Comparison of ENCODE assay signal across 27 cellular contexts in genomic region chr5:13611604-13612003, GRCh38.
"Had no signal": no experiment of that assay in that cellular context is flagged by ENCODE, and none has a peak within 500 bp of the region (broad histone marks: within the 10 kb centered on the region; RNA-seq: fewer than 3 reads in every experiment).

No MANE protein-coding gene starts in this region.

- H3K4me2 ChIP-seq: neural progenitor cell had no signal

- H3K4me1 ChIP-seq: neural progenitor cell, parathyroid adenoma, psoas muscle, right lobe of liver, sigmoid colon, suprapubic skin, testis, tibial artery, transverse colon, upper lobe of right lung, uterus had no signal

- H2AFZ ChIP-seq: neural progenitor cell, parathyroid adenoma had no signal

- H3K36me3 ChIP-seq: neural progenitor cell, ovary, right lobe of liver, sigmoid colon, suprapubic skin, tibial artery, transverse colon, upper lobe of right lung, uterus had no signal

- H3K9me3 ChIP-seq: ovary, right lobe of liver, suprapubic skin, testis, tibial artery, uterus had no signal

- DNase-seq: naive thymus-derived CD8-positive, alpha-beta T cell; occipital lobe; ovary; posterior cingulate gyrus; psoas muscle; right cardiac atrium; right lobe of liver; sigmoid colon; small intestine; stimulated activated CD4-positive, alpha-beta T cell treated with anti-CD3 and anti-CD28 coated beads, Interleukin-15, amount 100 ng/mL, for 24 hours; stimulated activated CD4-positive, alpha-beta T cell treated with anti-CD3 and anti-CD28 coated beads, Interleukin-2, amount 100 ng/mL, for 24 hours; stimulated activated CD4-positive, alpha-beta T cell treated with anti-CD3 and anti-CD28 coated beads, Interleukin-2, amount 100 ng/mL, for 48 hours; stimulated activated CD4-positive, alpha-beta T cell treated with anti-CD3 and anti-CD28 coated beads, Interleukin-4, amount 100 ng/mL, for 24 hours; stimulated activated CD8-positive, alpha-beta memory T cell treated with anti-CD3 and anti-CD28 coated beads, Interleukin-4, amount 100 ng/mL, for 48 hours; stimulated activated naive CD4-positive, alpha-beta T cell; stimulated activated naive CD8-positive, alpha-beta T cell treated with anti-CD3 and anti-CD28 coated beads, Interleukin-15, amount 100 ng/mL, for 72 hours; stimulated activated naive CD8-positive, alpha-beta T cell treated with anti-CD3 and anti-CD28 coated beads, Interleukin-15, Interleukin-2, amounts not matched to agents 100 U/mL and 50 U/mL, for 24 hours; substantia nigra; testis; tibial artery; transverse colon; upper lobe of right lung; uterus had no signal

- H3K27ac ChIP-seq: neural progenitor cell, ovary, parathyroid adenoma, psoas muscle, right lobe of liver, sigmoid colon, suprapubic skin, testis, tibial artery, transverse colon, upper lobe of right lung, uterus had no signal

- H3K9ac ChIP-seq: neural progenitor cell, parathyroid adenoma had no signal

- H3K4me3 ChIP-seq: neural progenitor cell, ovary, psoas muscle, right lobe of liver, sigmoid colon, suprapubic skin, testis, tibial artery, transverse colon, upper lobe of right lung, uterus had no signal

- H3K27me3 ChIP-seq: neural progenitor cell, ovary, right lobe of liver, sigmoid colon, suprapubic skin, testis, tibial artery, transverse colon, upper lobe of right lung, uterus had no signal

- FAIRE-seq: small intestine had no signal

- ATAC-seq: naive thymus-derived CD8-positive, alpha-beta T cell; psoas muscle; right cardiac atrium; right lobe of liver; stimulated activated memory B cell treated with anti-CD40 and anti-IgM and Interleukin-4, amounts not matched to agents 10 μg/mL and 1 μg/mL and 100 μg/mL, for 72 hours; stimulated activated naive CD8-positive, alpha-beta T cell treated with anti-CD3 and anti-CD28 coated beads, Interleukin-15, amount 100 ng/mL, for 72 hours; stimulated activated naive CD8-positive, alpha-beta T cell treated with anti-CD3 and anti-CD28 coated beads, Interleukin-15, Interleukin-2, amounts not matched to agents 100 U/mL and 50 U/mL, for 24 hours; upper lobe of right lung had no signal

- H3K79me2 ChIP-seq: parathyroid adenoma had no signal
